8 cellular contexts compared by ENCODE assay signal in genomic region chr1:58652351-58653184, GRCh38. TPM values are rescaled to one million over a fixed set of nuclear protein-coding genes. Genes with fewer than 3 reads are reported as not detected.
A peak's percentile ranks its signal among the peaks of the same experiment; 100 is the strongest.
DNase-seq lines count a peak whose midpoint lies in the region; ATAC-seq and TF ChIP-seq lines count a peak whose summit lies in the region.
"Had no signal": no experiment of that assay in that cellular context is flagged by ENCODE, and none has a peak within 500 bp of the region (broad histone marks: within the 10 kb centered on the region; RNA-seq: fewer than 3 reads in every experiment).

No MANE protein-coding gene starts in this region.

- H3K27me3 Mint-ChIP-seq in HFFc6 (ENCODE audit: insufficient read depth): no peaks in the 10 kb centered on the region
- H3K27me3 Mint-ChIP-seq: stimulated activated naive CD8-positive, alpha-beta T cell treated with anti-CD3 and anti-CD28 coated beads, Interleukin-15, Interleukin-2, amounts not matched to agents 100 ng/mL and 50 ng/mL, for 24 hours had no signal

- H3K36me3 ChIP-seq in adipocyte (ENCODE audit: control insufficient read depth, insufficient read depth, low read length, severe bottlenecking) (peaks cover 30% of the 10 kb centered on the region), heart right ventricle (peaks cover 0 to 46% (median 7%) of the 10 kb centered on the region in 9 donors)

- H3K4me3 ChIP-seq in GM12875 (ENCODE audit: low read depth, low read length) (no peak overlapping the region), adipocyte (ENCODE audit: low read length) (no peak overlapping the region), heart right ventricle (no peak overlapping the region)

- H3K27me3 ChIP-seq in adipocyte (replicated peaks; ENCODE audit: control insufficient read depth, insufficient read depth, low read length) (no peaks in the 10 kb centered on the region), heart right ventricle (no peaks in the 10 kb centered on the region)

- no peaks in the 10 kb centered on the region for H3K9me3 Mint-ChIP-seq in HFFc6
- H3K9me3 Mint-ChIP-seq: stimulated activated naive CD8-positive, alpha-beta T cell treated with anti-CD3 and anti-CD28 coated beads, Interleukin-15, Interleukin-2, amounts not matched to agents 100 ng/mL and 50 ng/mL, for 24 hours had no signal

- H3K9me3 ChIP-seq in adipocyte (ENCODE audit: control insufficient read depth, low read length) (no peaks in the 10 kb centered on the region), heart right ventricle (no peaks in the 10 kb centered on the region)

- TF ChIP-seq CTCF in GM12875 (IDR thresholded peaks at IDR 0.05; ENCODE audit: borderline replicate concordance, insufficient read depth, low read depth, low read length): peak; percentile 57; the same call in 1 of the 2 replicates
- peak; percentile 96 for TF ChIP-seq CTCF in HFFc6 (IDR thresholded peaks at IDR 0.05)
- peak; percentile 67 to 88 (median 82) for TF ChIP-seq CTCF in heart right ventricle (IDR thresholded peaks at IDR 0.05)

- in situ Hi-C loops in SK-MEL-5 (cut with HindIII; ENCODE audit: low pct_unique_long_range_greater_than_20kb, low sequenced_read_pairs): no loop called here

- H3K36me3 Mint-ChIP-seq in HFFc6 (ENCODE audit: low read depth): peaks cover 16% of the 10 kb centered on the region

- intact Hi-C loops in heart right ventricle (cut with DNase I): loop anchor here (1.0 to 10.0 kb wide), 8 partner anchors 106 to 1818 kb away; partner anchors contain the start of gene OMA1 (in 5 of the 10)

- H3K27ac ChIP-seq in heart right ventricle: no peak overlapping the region

- H3K4me3 Mint-ChIP-seq in HFFc6: no peak overlapping the region
- H3K4me3 Mint-ChIP-seq: stimulated activated naive CD8-positive, alpha-beta T cell treated with anti-CD3 and anti-CD28 coated beads, Interleukin-15, Interleukin-2, amounts not matched to agents 100 ng/mL and 50 ng/mL, for 24 hours had no signal

- no peak overlapping the region for H3K9ac ChIP-seq in adipocyte (ENCODE audit: low read length)

- H3K27ac Mint-ChIP-seq in HFFc6: peak overlapping the region; percentile 63
- H3K27ac Mint-ChIP-seq: stimulated activated naive CD8-positive, alpha-beta T cell treated with anti-CD3 and anti-CD28 coated beads, Interleukin-15, Interleukin-2, amounts not matched to agents 100 ng/mL and 50 ng/mL, for 24 hours had no signal

- H3K4me1 ChIP-seq in adipocyte (ENCODE audit: control insufficient read depth, insufficient read depth, low read length) (peaks cover 9% of the 10 kb centered on the region), heart right ventricle (peaks cover 0 to 13% (median 0%) of the 10 kb centered on the region in 9 donors)

- ATAC-seq in heart right ventricle: peak; percentile 77 to 92 (median 86)

- H3K4me1 Mint-ChIP-seq in HFFc6 (ENCODE audit: low read depth): peaks cover 31% of the 10 kb centered on the region

- 42 to 44% methylated on average over 8 of the region's 8 CpGs for WGBS in heart right ventricle, 2 donors

- DNase-seq in HFFc6 (peak; percentile 77), MV-4-11 (lab: John Stamatoyannopoulos, UW) (peak; percentile 72), SK-MEL-5 (ENCODE audit: low read depth, low spot score) (peak; percentile 80), adipocyte (ENCODE audit: low read depth) (peak; percentile 90), heart right ventricle (peak in 1 of 2 donors; percentile 61), renal cortical epithelial cell (ENCODE audit: low read depth) (peak; percentile 81)

RNA-seq across cellular contexts. Expression of gene MYSM1, which starts 47.3 kb away (rescaled TPM):
- 10 to 100 TPM; 15.6 to 18.8 (median 18.0) TPM for total RNA-seq in HFFc6 (2021; fragmentation: NEBNext Ultra II Directional; extraction: Animal tissue kit (Norgen Biotek cat#: 25700))
- total RNA-seq in SK-MEL-5 (2014; rRNA removed; shearing (Covaris generic)): 21.5 and 22.1 TPM in 2 replicates
- 12.0 and 12.9 TPM in 2 replicates for polyA plus RNA-seq in SK-MEL-5 (2015; cell fraction: cytosol; rRNA removed)
- 292 and 347 TPM in 2 replicates for polyA plus RNA-seq in SK-MEL-5 (2015; cell fraction: nucleus; rRNA removed)
- total RNA-seq in heart right ventricle (10 to 100 TPM; 16.2 to 27.7 (median 19.5) TPM), renal cortical epithelial cell (5.2 and 25.0 TPM in 2 replicates)
- 10 to 100 TPM in 1 of 2 donors, 1 to 10 TPM in 1; 3.9 to 32.1 TPM for polyA plus RNA-seq in heart right ventricle
